In genomic region chr1:18373882-18374493, GRCh38 we compare ENCODE assay signal across 11 cellular contexts.
DNase-seq lines count a peak whose midpoint lies in the region; TF ChIP-seq lines count a peak whose summit lies in the region.
"Had no signal": no experiment of that assay in that cellular context is flagged by ENCODE, and none has a peak within 500 bp of the region (broad histone marks: within the 10 kb centered on the region; RNA-seq: fewer than 3 reads in every experiment).

No MANE protein-coding gene starts in this region.

- DNase-seq in stimulated activated CD4-positive, alpha-beta T cell treated with anti-CD3 and anti-CD28 coated beads, Interleukin-12 subunit alpha, Interleukin-12 subunit beta, amount 100 ng/mL, for 48 hours (ENCODE audit: low read depth in 2 of 3, low spot score in 1 of 3): peak in 2 of 3 donors; percentile 4 to 10
- no peak for DNase-seq in stimulated activated CD4-positive, alpha-beta T cell treated with anti-CD3 and anti-CD28 coated beads, Interleukin-4, amount 100 ng/mL, for 1 hour
- peak; percentile 37 for DNase-seq in cerebellar cortex (ENCODE audit: low spot score)
- DNase-seq in transverse colon: peak; percentile 23
- DNase-seq in activated T-helper 2 cell treated with anti-CD3 and anti-CD28 coated beads, Interferon-gamma antibody, Interleukin-2, Interleukin-4, amounts not matched to agents 10 μg/mL and 5 μg/mL and 100 μg/mL, durations not matched to agents 14 hours and 24 hours and 36 hours (ENCODE audit: low spot score): no peak
- no peak for DNase-seq in NCI-H1092 (lab: John Stamatoyannopoulos, UW)
- DNase-seq in cardiac septum (ENCODE audit: low spot score): no peak
- DNase-seq: DMS79 treated with DMSO at 0.1 percent for 48 hours, mesenchymal stem cell, NCI-H2171 treated with DMSO at 0.1 percent for 48 hours had no signal

- no peaks in the 10 kb centered on the region for H3K4me1 ChIP-seq in transverse colon

- H3K27me3 Mint-ChIP-seq in activated T-helper 2 cell treated with anti-CD3 and anti-CD28 coated beads, Interferon-gamma antibody, Interleukin-2, Interleukin-4, amounts not matched to agents 10 μg/mL and 5 μg/mL and 100 μg/mL, durations not matched to agents 14 hours and 24 hours and 36 hours (ENCODE audit: low read depth): no peaks in the 10 kb centered on the region

- no peaks in the 10 kb centered on the region for H3K9me3 Mint-ChIP-seq in activated T-helper 2 cell treated with anti-CD3 and anti-CD28 coated beads, Interferon-gamma antibody, Interleukin-2, Interleukin-4, amounts not matched to agents 10 μg/mL and 5 μg/mL and 100 μg/mL, durations not matched to agents 14 hours and 24 hours and 36 hours

- WGBS in transverse colon (ENCODE audit: low coverage in 1 of 2), 2 donors: 70 to 81% methylated on average over 7 to 11 of the region's 14 CpGs

- TF ChIP-seq POLR2A in transverse colon (IDR thresholded peaks at IDR 0.05): no peak

- in situ Hi-C loops in transverse colon (cut with MboI; ENCODE audit: low pct_ligation_motif_present in 1 of 4, low pct_unique_long_range_greater_than_20kb in 1 of 4, low sequenced_read_pairs in 3 of 4): no loop called here

- no peaks in the 10 kb centered on the region for H3K9me3 ChIP-seq in transverse colon

- intact Hi-C loops in transverse colon (cut with DNase I; ENCODE audit: low total_unique reads): no loop called here
- intact Hi-C loops in activated T-helper 2 cell treated with anti-CD3 and anti-CD28 coated beads, Interferon-gamma antibody, Interleukin-2, Interleukin-4, amounts not matched to agents 10 μg/mL and 5 μg/mL and 100 μg/mL, durations not matched to agents 14 hours and 24 hours and 36 hours (cut with micrococcal nuclease): no loop called here
- intact Hi-C loops in cardiac septum (cut with DNase I): no loop called here

- TF ChIP-seq EP300 in transverse colon (IDR thresholded peaks at IDR 0.05; ENCODE audit: low read depth): no peak

- H3K36me3 Mint-ChIP-seq in activated T-helper 2 cell treated with anti-CD3 and anti-CD28 coated beads, Interferon-gamma antibody, Interleukin-2, Interleukin-4, amounts not matched to agents 10 μg/mL and 5 μg/mL and 100 μg/mL, durations not matched to agents 14 hours and 24 hours and 36 hours (ENCODE audit: low read depth): no peaks in the 10 kb centered on the region

- H3K36me3 ChIP-seq in transverse colon: no peaks in the 10 kb centered on the region

- no peak overlapping the region for H3K27ac Mint-ChIP-seq in activated T-helper 2 cell treated with anti-CD3 and anti-CD28 coated beads, Interferon-gamma antibody, Interleukin-2, Interleukin-4, amounts not matched to agents 10 μg/mL and 5 μg/mL and 100 μg/mL, durations not matched to agents 14 hours and 24 hours and 36 hours

- H3K27ac ChIP-seq in transverse colon: no peak overlapping the region

- no peaks in the 10 kb centered on the region for H3K27me3 ChIP-seq in transverse colon

- H3K4me1 Mint-ChIP-seq in activated T-helper 2 cell treated with anti-CD3 and anti-CD28 coated beads, Interferon-gamma antibody, Interleukin-2, Interleukin-4, amounts not matched to agents 10 μg/mL and 5 μg/mL and 100 μg/mL, durations not matched to agents 14 hours and 24 hours and 36 hours (ENCODE audit: low read depth): no peaks in the 10 kb centered on the region

- no peak overlapping the region for H3K4me3 ChIP-seq in transverse colon

- peak; percentile 41; the same call in 1 of the 2 replicates for TF ChIP-seq CTCF in LNCAP (IDR thresholded peaks at IDR 0.05)
- peak; percentile 14 to 42 (median 29) for TF ChIP-seq CTCF in transverse colon (IDR thresholded peaks at IDR 0.05)

- no peak overlapping the region for H3K4me3 Mint-ChIP-seq in activated T-helper 2 cell treated with anti-CD3 and anti-CD28 coated beads, Interferon-gamma antibody, Interleukin-2, Interleukin-4, amounts not matched to agents 10 μg/mL and 5 μg/mL and 100 μg/mL, durations not matched to agents 14 hours and 24 hours and 36 hours (ENCODE audit: low read depth)

Comparison
In these comparisons a context has a peak if more than half of its experiments do, and no peak if none do; other contexts are left out.
1. DNase-seq: peak in stimulated activated CD4-positive, alpha-beta T cell treated with anti-CD3 and anti-CD28 coated beads, Interleukin-12 subunit alpha, Interleukin-12 subunit beta, amount 100 ng/mL, for 48 hours (2 of 3), cerebellar cortex (single experiment) and transverse colon (single experiment); none in stimulated activated CD4-positive, alpha-beta T cell treated with anti-CD3 and anti-CD28 coated beads, Interleukin-4, amount 100 ng/mL, for 1 hour (single experiment), activated T-helper 2 cell treated with anti-CD3 and anti-CD28 coated beads, Interferon-gamma antibody, Interleukin-2, Interleukin-4, amounts not matched to agents 10 μg/mL and 5 μg/mL and 100 μg/mL, durations not matched to agents 14 hours and 24 hours and 36 hours (single experiment), NCI-H1092 (single experiment) and cardiac septum (single experiment).